In genomic region chr18:45774065-45774521, GRCh38 we compare ENCODE assay signal across 8 cellular contexts. TPM values are rescaled to one million over a fixed set of nuclear protein-coding genes. Genes with fewer than 3 reads are reported as not detected.
A peak's percentile ranks its signal among the peaks of the same experiment; 100 is the strongest.
DNase-seq lines count a peak whose midpoint lies in the region; ATAC-seq and TF ChIP-seq lines count a peak whose summit lies in the region.

No MANE protein-coding gene starts in this region.

- intact Hi-C loops in aorta (cut with DNase I): loop anchor here in 1 of 2 donors (10.0 kb wide), 1 partner anchor 49 kb away; the partner anchor contains the start of gene SLC14A1

- H3K4me1 Mint-ChIP-seq in chondrocyte (ENCODE audit: low read depth): peaks cover 66% of the 10 kb centered on the region

- no peak overlapping the region for H3K4me3 Mint-ChIP-seq in chondrocyte (ENCODE audit: unreplicated experiment)

- H3K36me3 ChIP-seq in hepatocyte (replicated peaks; ENCODE audit: insufficient read depth, low read depth) (no peaks in the 10 kb centered on the region), aorta (ENCODE audit: control insufficient read depth in 1 of 2, insufficient read depth in 2 of 2, low read length in 1 of 2) (no peaks in the 10 kb centered on the region)

- H3K4me1 ChIP-seq in hepatocyte (ENCODE audit: insufficient read depth): no peaks in the 10 kb centered on the region
- peaks cover 0 to 4% of the 10 kb centered on the region in 2 donors for H3K4me1 ChIP-seq in aorta (ENCODE audit: control insufficient read depth in 1 of 2, insufficient read depth in 2 of 2, low read length in 2 of 2)

- ATAC-seq in GM19452 (IDR thresholded peaks at IDR 0.05; ENCODE audit: unreplicated experiment) (peak; percentile 71), aorta (ENCODE audit: low FRiP score) (no peak)

- no peak overlapping the region for H2AFZ ChIP-seq in hepatocyte

- TF ChIP-seq CTCF in AG10803 (conservative IDR thresholded peaks at IDR 0.05; ENCODE audit: low read length): no peak
- no peak for TF ChIP-seq CTCF in chondrocyte (IDR thresholded peaks at IDR 0.05)
- TF ChIP-seq CTCF in hepatocyte (IDR thresholded peaks at IDR 0.05; ENCODE audit: poor library complexity): no peak

- H3K27me3 Mint-ChIP-seq in chondrocyte (ENCODE audit: low read depth): no peaks in the 10 kb centered on the region

- no peaks in the 10 kb centered on the region for H3K9me3 Mint-ChIP-seq in chondrocyte (ENCODE audit: low read depth)

- no peaks in the 10 kb centered on the region for H3K9me2 ChIP-seq in hepatocyte (replicated peaks; ENCODE audit: insufficient read depth)

- DNase-seq in AG10803 (ENCODE audit: low read depth) (peak; percentile 63), M059J (ENCODE audit: low read depth) (peak; percentile 95), chondrocyte (ENCODE audit: low spot score) (no peak), hepatocyte (ENCODE audit: low spot score) (no peak), DMS 273 treated with DMSO at 0.1 percent for 48 hours (lab: John Stamatoyannopoulos, UW) (no peak), aorta (no peak), SKM-1 treated with dmso at 0.1 percent for 144 hours (lab: John Stamatoyannopoulos, UW; ENCODE audit: unreplicated experiment) (no peak)

- H3K27ac ChIP-seq in hepatocyte: no peak overlapping the region
- peak overlapping the region in 1 of 2 donors; percentile 54 for H3K27ac ChIP-seq in aorta (ENCODE audit: low read depth in 1 of 2, low read length in 2 of 2)

- no peaks in the 10 kb centered on the region for H4K20me1 ChIP-seq in hepatocyte (ENCODE audit: insufficient read depth, poor library complexity, severe bottlenecking)

- H3K27ac Mint-ChIP-seq in chondrocyte (ENCODE audit: unreplicated experiment): peak overlapping the region; percentile 53

- H3K4me3 ChIP-seq in AG10803 (ENCODE audit: low read length) (no peak overlapping the region), hepatocyte (no peak overlapping the region), aorta (ENCODE audit: low read length in 2 of 2) (no peak overlapping the region)

- peaks cover 5% of the 10 kb centered on the region for H3K27me3 ChIP-seq in hepatocyte
- no peaks in the 10 kb centered on the region for H3K27me3 ChIP-seq in aorta (ENCODE audit: control insufficient read depth in 1 of 2, insufficient read depth in 2 of 2, low read length in 1 of 2)

- no peaks in the 10 kb centered on the region for H3K79me2 ChIP-seq in hepatocyte

- no peaks in the 10 kb centered on the region for H3K9me3 ChIP-seq in hepatocyte (ENCODE audit: low read depth)
- H3K9me3 ChIP-seq in aorta (ENCODE audit: control insufficient read depth, low read length): no peaks in the 10 kb centered on the region

- H3K36me3 Mint-ChIP-seq in chondrocyte (ENCODE audit: low read depth): no peaks in the 10 kb centered on the region

- no peak overlapping the region for H3K4me2 ChIP-seq in hepatocyte

RNA-seq across cellular contexts. Expression of gene SLC14A1, which starts 50.1 kb away (rescaled TPM):
- total RNA-seq in M059J (2014; rRNA removed; shearing (Covaris generic)): 4.6 and 4.8 TPM in 2 replicates
- total RNA-seq in chondrocyte (0.25 TPM in 1 of 3 replicates, not detected in the others), hepatocyte (0.88 and 4.1 TPM in 2 replicates), aorta (10 to 100 TPM; 33.1 to 44.8 TPM)
- polyA plus RNA-seq in hepatocyte (0.81 and 0.98 TPM in 2 replicates), aorta (10 to 100 TPM; 11.4 to 33.6 TPM)

RNA-seq across cellular contexts. Expression of gene SIGLEC15, which starts 51.4 kb away (rescaled TPM):
- 2.1 and 8.6 TPM in 2 replicates for total RNA-seq in M059J (2014; rRNA removed; shearing (Covaris generic))
- total RNA-seq in chondrocyte: 0.41 to 0.85 TPM (median 0.72 TPM) in 3 replicates
- 0.24 and 0.30 TPM in 2 replicates for total RNA-seq in hepatocyte
- polyA plus RNA-seq in hepatocyte: 1.3 and 1.5 TPM in 2 replicates
- total RNA-seq in aorta: 1 to 10 TPM in 1 of 2 donors, under 1 TPM in 1; 0.91 to 1.2 TPM
- under 1 TPM in 1 of 2 donors, not detected in 1; 0.33 TPM for polyA plus RNA-seq in aorta

Comparison
In these comparisons a context has a peak if more than half of its experiments do, and no peak if none do; other contexts are left out.
1. DNase-seq: peak in AG10803 (single experiment) and M059J (single experiment); none in chondrocyte (single experiment), hepatocyte (single experiment), DMS 273 treated with DMSO at 0.1 percent for 48 hours (single experiment), aorta (0 of 2) and SKM-1 treated with dmso at 0.1 percent for 144 hours (single experiment).